Comparison of ENCODE assay signal across 8 cellular contexts in the genomic region with DNA sequence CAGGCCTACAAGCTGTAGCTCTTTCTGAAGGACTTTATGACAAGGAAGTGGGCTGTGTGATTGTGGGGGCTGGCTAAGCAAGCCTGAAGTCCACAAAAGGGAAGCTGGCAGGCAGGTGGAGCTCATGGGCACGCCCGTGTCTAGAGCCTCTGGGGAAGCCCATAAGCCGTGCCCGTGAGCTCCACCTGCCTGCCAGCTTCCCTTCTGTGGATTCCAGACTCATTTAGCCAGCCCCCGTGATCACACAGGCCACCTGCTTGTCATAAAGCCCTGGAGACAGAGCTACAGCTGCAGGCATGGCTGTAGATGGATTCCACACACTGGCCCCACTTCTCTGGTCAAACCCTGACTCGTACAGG. TPM values are rescaled to one million over a fixed set of nuclear protein-coding genes. Genes with fewer than 3 reads are reported as not detected.
DNase-seq lines count a peak whose midpoint lies in the region; ATAC-seq, FAIRE-seq and TF ChIP-seq lines count a peak whose summit lies in the region.

No MANE protein-coding gene starts in this region.

- no peaks in the 10 kb centered on the region for H3K9me3 ChIP-seq in gastroesophageal sphincter

- H3K27me3 ChIP-seq in gastroesophageal sphincter: no peaks in the 10 kb centered on the region

- TF ChIP-seq CTCF in gastroesophageal sphincter (IDR thresholded peaks at IDR 0.05): no peak

- ATAC-seq in gastroesophageal sphincter (no peak), HG03135 (IDR thresholded peaks at IDR 0.05; ENCODE audit: unreplicated experiment) (no peak)

- TF ChIP-seq EP300 in gastroesophageal sphincter (IDR thresholded peaks at IDR 0.05): no peak

- peaks cover 0 to 51% (median 6%) of the 10 kb centered on the region in 3 donors for H3K4me1 ChIP-seq in gastroesophageal sphincter

- DNase-seq in GM18507 (ENCODE audit: extremely low spot score, insufficient read length, low read depth): no peak
- peak; percentile 93 for DNase-seq in NCI-H2107 (lab: John Stamatoyannopoulos, UW)
- peak; percentile 60 to 68 for DNase-seq in activated CD4-positive, alpha-beta T cell treated with anti-CD3 and anti-CD28 coated beads, Interleukin-2, amount 50 U/mL, for 48 hours
- DNase-seq in stimulated activated CD4-positive, alpha-beta T cell treated with anti-CD3 and anti-CD28 coated beads, Interleukin-1b, Interleukin-23, amount 100 ng/mL, for 4 hours (ENCODE audit: low read depth in 2 of 2): peak; percentile 26 to 35
- no peak for DNase-seq in retina
- DNase-seq in SW 1271 (lab: John Stamatoyannopoulos, UW): no peak

- peak overlapping the region in 3 of 4 donors; percentile 57 to 76 (median 73) for H3K27ac ChIP-seq in gastroesophageal sphincter

- no peak for TF ChIP-seq POLR2A in gastroesophageal sphincter (IDR thresholded peaks at IDR 0.05)

- WGBS in gastroesophageal sphincter (ENCODE audit: low coverage in 1 of 2), 2 donors: 40 to 61% methylated on average over 1 to 5 of the region's 6 CpGs

- FAIRE-seq in GM18507 (lab: Jason Lieb, UNC): peak; percentile 60

- H3K4me3 ChIP-seq in gastroesophageal sphincter: no peak overlapping the region

- H3K36me3 ChIP-seq in gastroesophageal sphincter: no peaks in the 10 kb centered on the region

RNA-seq across cellular contexts. Expression of a gene that starts 15.2 kb away (rescaled TPM):
- total RNA-seq in gastroesophageal sphincter: 10 to 100 TPM in 1 of 4 donors, 1 to 10 TPM in 3; 4.8 to 10.3 (median 6.5) TPM

RNA-seq across cellular contexts. Expression of a gene that starts 22.5 kb away (rescaled TPM):
- 1 to 10 TPM in 3 of 4 donors, under 1 TPM in 1; 0.96 to 3.3 (median 2.3) TPM for total RNA-seq in gastroesophageal sphincter

RNA-seq across cellular contexts. Expression of a gene that starts 44.2 kb away (rescaled TPM):
- not detected for total RNA-seq in gastroesophageal sphincter

Comparison
In these comparisons a context has a peak if more than half of its experiments do, and no peak if none do; other contexts are left out.
1. DNase-seq: peak in NCI-H2107 (single experiment), activated CD4-positive, alpha-beta T cell treated with anti-CD3 and anti-CD28 coated beads, Interleukin-2, amount 50 U/mL, for 48 hours (2 of 2) and stimulated activated CD4-positive, alpha-beta T cell treated with anti-CD3 and anti-CD28 coated beads, Interleukin-1b, Interleukin-23, amount 100 ng/mL, for 4 hours (2 of 2); none in GM18507 (single experiment), retina (single experiment) and SW 1271 (0 of 2).